22 cellular contexts compared by ENCODE assay signal in the genomic region with DNA sequence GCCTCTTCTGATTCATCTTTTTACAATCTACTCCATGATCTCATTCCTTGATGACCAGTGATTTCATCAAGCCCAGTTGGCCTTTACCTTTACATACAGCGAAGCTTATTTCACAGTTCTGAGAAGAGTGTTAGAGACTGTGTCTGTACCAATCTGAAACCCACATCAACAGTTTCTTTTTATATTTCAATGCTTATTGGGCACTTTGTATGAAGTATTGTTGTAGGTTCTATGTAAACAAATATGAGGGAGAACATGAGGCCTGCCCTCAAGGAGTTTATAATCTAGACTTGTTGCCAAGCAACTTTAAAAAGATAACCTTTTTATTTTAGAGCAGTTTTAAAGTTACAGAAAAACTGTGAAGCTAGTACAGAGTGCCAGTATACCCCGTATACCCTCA. TPM values are rescaled to one million over a fixed set of nuclear protein-coding genes. Genes with fewer than 3 reads are reported as not detected.
A peak's percentile ranks its signal among the peaks of the same experiment; 100 is the strongest.
DNase-seq lines count a peak whose midpoint lies in the region; ATAC-seq, FAIRE-seq and TF ChIP-seq lines count a peak whose summit lies in the region.
"Had no signal": no experiment of that assay in that cellular context is flagged by ENCODE, and none has a peak within 500 bp of the region (broad histone marks: within the 10 kb centered on the region; RNA-seq: fewer than 3 reads in every experiment).

No MANE protein-coding gene starts in this region.

- BruUV-seq in MCF 10A (replicated peaks; lab: Mats Ljungman, UMichigan) (TSS peak; percentile 67), mammary epithelial cell (replicated peaks; lab: Mats Ljungman, UMichigan) (no TSS peak), HepG2 (replicated peaks; lab: Mats Ljungman, UMichigan) (no TSS peak), K562 (replicated peaks; lab: Mats Ljungman, UMichigan) (no TSS peak)

- H3K9me3 ChIP-seq in mammary epithelial cell (replicated peaks; ENCODE audit: insufficient read depth, low read length) (no peaks in the 10 kb centered on the region), HepG2 (ENCODE audit: low read length) (no peaks in the 10 kb centered on the region), right lobe of liver (no peaks in the 10 kb centered on the region), K562 (replicated peaks; ENCODE audit: control insufficient read depth, insufficient read depth, low read depth, low read length) (no peaks in the 10 kb centered on the region; the same call in none of the 2 replicates)
- H3K9me3 ChIP-seq: A549; BLaER1 treated with 17β-estradiol and CSF1 and Interleukin-3, amounts not matched to agents 10 nM and 100 nM; Caco-2 had no signal

- no peaks in the 10 kb centered on the region for H3K9me3 Mint-ChIP-seq in MCF 10A (ENCODE audit: unreplicated experiment)

- H3K4me3 Mint-ChIP-seq in MCF 10A (ENCODE audit: unreplicated experiment) = no peak overlapping the region
- H3K4me3 Mint-ChIP-seq: B cell; CD4-positive, alpha-beta T cell; CD8-positive, alpha-beta T cell had no signal

- TF ChIP-seq POLR2A in HepG2 (IDR thresholded peaks at IDR 0.05; ENCODE audit: insufficient read depth in 1 of 2, low read depth in 2 of 2, low read length in 2 of 2) = no peak
- no peak for TF ChIP-seq POLR2A in right lobe of liver (IDR thresholded peaks at IDR 0.05)
- TF ChIP-seq POLR2A in K562 (conservative IDR thresholded peaks at IDR 0.05) = no peak

- CTCF ChIA-PET in MCF 10A (lab: Yijun Ruan, JAX) = no interaction called here
- CTCF ChIA-PET in mammary epithelial cell (lab: Charles Lee; ENCODE audit: low non-redundant PET) = no interaction called here
- CTCF ChIA-PET in HepG2 (lab: Yijun Ruan, JAX; ENCODE audit: low intra/inter-chr PET ratio, low total read pairs) = no interaction called here
- CTCF ChIA-PET in K562 (lab: Yijun Ruan, JAX; ENCODE audit: low intra/inter-chr PET ratio) = no interaction called here

- H3K4me1 ChIP-seq in mammary epithelial cell (ENCODE audit: insufficient read depth, low read length) = no peaks in the 10 kb centered on the region
- no peaks in the 10 kb centered on the region for H3K4me1 ChIP-seq in HepG2 (ENCODE audit: insufficient read depth, low read length)
- H3K4me1 ChIP-seq in right lobe of liver = no peaks in the 10 kb centered on the region
- H3K4me1 ChIP-seq in K562 (replicated peaks in 1 of 2; ENCODE audit: control insufficient read depth in 2 of 2, insufficient read depth in 2 of 2, low read length in 2 of 2) = peaks cover 0 to 4% of the 10 kb centered on the region in 2 experiments; a peak in 3 of 5 replicates
- H3K4me1 ChIP-seq: A549; BLaER1 treated with 17β-estradiol and CSF1 and Interleukin-3, amounts not matched to agents 10 nM and 100 nM; Caco-2 had no signal

- H3K36me3 ChIP-seq in mammary epithelial cell (ENCODE audit: insufficient read depth, low read length) = no peaks in the 10 kb centered on the region
- H3K36me3 ChIP-seq in HepG2 (replicated peaks in 1 of 2; ENCODE audit: control insufficient read depth in 1 of 2, insufficient read depth in 2 of 2, low read length in 2 of 2) = no peaks in the 10 kb centered on the region
- no peaks in the 10 kb centered on the region for H3K36me3 ChIP-seq in right lobe of liver
- no peaks in the 10 kb centered on the region for H3K36me3 ChIP-seq in K562 (ENCODE audit: control insufficient read depth, insufficient read depth, low read length)
- H3K36me3 ChIP-seq: BLaER1 treated with 17β-estradiol and CSF1 and Interleukin-3, amounts not matched to agents 10 nM and 100 nM had no signal

- dilution Hi-C loops in mammary epithelial cell (cut with HindIII; ENCODE audit: low sequenced_read_pairs) = no loop called here

- H3K27ac ChIP-seq in mammary epithelial cell (ENCODE audit: insufficient read depth, low read depth, low read length) (no peak overlapping the region), HepG2 (ENCODE audit: extremely low read length, insufficient read depth, low read length) (no peak overlapping the region), right lobe of liver (no peak overlapping the region), K562 (ENCODE audit: extremely low read depth, low read depth, low read length) (no peak overlapping the region)
- H3K27ac ChIP-seq: 22Rv1; A549; BLaER1 treated with 17β-estradiol and CSF1 and Interleukin-3, amounts not matched to agents 10 nM and 100 nM; C4-2B had no signal

- no peak overlapping the region for H2AFZ ChIP-seq in mammary epithelial cell (ENCODE audit: low read depth, low read length)
- H2AFZ ChIP-seq in HepG2 (ENCODE audit: low read length) = no peak overlapping the region
- no peak overlapping the region for H2AFZ ChIP-seq in K562 (ENCODE audit: low read depth, low read length)

- TF ChIP-seq EP300 in HepG2 (IDR thresholded peaks at IDR 0.05; ENCODE audit: low read depth in 2 of 2, low read length in 2 of 2) (no peak), HepG2 (CRISPR knock-in tag; IDR thresholded peaks at IDR 0.05; ENCODE audit: borderline replicate concordance) (no peak), K562 (IDR thresholded peaks at IDR 0.05; ENCODE audit: low read length) (no peak)

- H3K27me3 ChIP-seq in mammary epithelial cell (ENCODE audit: insufficient read depth, low read length) (no peaks in the 10 kb centered on the region), HepG2 (ENCODE audit: control insufficient read depth in 1 of 2, insufficient read depth in 2 of 2, low read length in 2 of 2) (no peaks in the 10 kb centered on the region), right lobe of liver (no peaks in the 10 kb centered on the region), K562 (ENCODE audit: control insufficient read depth in 2 of 2, insufficient read depth in 2 of 2, low read length in 2 of 2) (no peaks in the 10 kb centered on the region)
- H3K27me3 ChIP-seq: BLaER1 treated with 17β-estradiol and CSF1 and Interleukin-3, amounts not matched to agents 10 nM and 100 nM had no signal

- H3K9me1 ChIP-seq in K562 (ENCODE audit: control insufficient read depth, insufficient read depth, low read length) = no peaks in the 10 kb centered on the region

- H3K4me2 ChIP-seq in mammary epithelial cell (ENCODE audit: insufficient read depth, low read depth, low read length) (no peak overlapping the region), HepG2 (ENCODE audit: low read depth, low read length) (no peak overlapping the region), K562 (ENCODE audit: insufficient read depth, low read length) (no peak overlapping the region)
- H3K4me2 ChIP-seq: A549; BLaER1 treated with 17β-estradiol and CSF1 and Interleukin-3, amounts not matched to agents 10 nM and 100 nM had no signal

- in situ Hi-C loops in mammary epithelial cell (cut with MboI; ENCODE audit: low sequenced_read_pairs in 2 of 2) = no loop called here
- in situ Hi-C loops in HepG2 (cut with HindIII; ENCODE audit: extremely low pct_ligation_motif_present, low pct_unique_long_range_greater_than_20kb) = no loop called here
- in situ Hi-C loops in K562 (cut with MboI) = no loop called here

- no peaks in the 10 kb centered on the region for H3K27me3 Mint-ChIP-seq in MCF 10A (ENCODE audit: insufficient read depth, unreplicated experiment)

- WGBS in mammary epithelial cell (ENCODE audit: low coverage, missing lambda C conversion rate) = 74% methylated on average over 2 of the region's 2 CpGs
- WGBS in HepG2 (ENCODE audit: low lambda C conversion rate) = 85% methylated on average over 2 of the region's 2 CpGs
- 100% methylated on average over 2 of the region's 2 CpGs for WGBS in right lobe of liver (ENCODE audit: insufficient coverage, low coverage, low lambda C conversion rate, missing lambda C conversion rate)
- WGBS in K562 (ENCODE audit: insufficient coverage, low coverage, missing lambda C conversion rate) = 60% methylated on average over 2 of the region's 2 CpGs

- no peak for TF ChIP-seq CTCF in MCF 10A (IDR thresholded peaks at IDR 0.05; ENCODE audit: unreplicated experiment)
- TF ChIP-seq CTCF in mammary epithelial cell (conservative IDR thresholded peaks at IDR 0.05 in 1 of 2, IDR thresholded peaks at IDR 0.05 in 1 of 2; ENCODE audit: extremely low read depth in 1 of 2, insufficient read depth in 1 of 2, low read depth in 1 of 2, low read length in 2 of 2) = no peak
- TF ChIP-seq CTCF in HepG2 (CRISPR knock-in tag; IDR thresholded peaks at IDR 0.05) = no peak
- no peak for TF ChIP-seq CTCF in right lobe of liver (IDR thresholded peaks at IDR 0.05)
- no peak for TF ChIP-seq CTCF in K562 (IDR thresholded peaks at IDR 0.05 in 2 of 3, conservative IDR thresholded peaks at IDR 0.05 in 1 of 3; ENCODE audit: insufficient read depth in 2 of 3, low read depth in 1 of 3, low read length in 3 of 3)

- no peaks in the 10 kb centered on the region for H3K4me1 Mint-ChIP-seq in MCF 10A (ENCODE audit: insufficient read depth, unreplicated experiment)
- H3K4me1 Mint-ChIP-seq: B cell had no signal

- POLR2A ChIA-PET in MCF 10A (lab: Yijun Ruan, JAX) (no interaction called here), HepG2 (lab: Yijun Ruan, JAX) (no interaction called here), K562 (lab: Yijun Ruan, JAX) (interaction anchor here (1.6 kb wide), 1 partner anchor 14 kb away, joined by 3 read pairs; no protein-coding TSS in a partner anchor)

- no peak for DNase-seq in MCF 10A (ENCODE audit: unreplicated experiment)
- DNase-seq in mammary epithelial cell = no peak
- DNase-seq in HepG2 (ENCODE audit: low spot score) = no peak
- DNase-seq in right lobe of liver = no peak
- DNase-seq in K562 (ENCODE audit: extremely low read depth in 1 of 4, low spot score in 3 of 4) = no peak
- no peak for DNase-seq in T-helper 9 cell
- DNase-seq: AML-193; Caco-2; Calu3; CD4-positive, alpha-beta T cell; CD8-positive, alpha-beta T cell; DMS79 treated with DMSO at 0.1 percent for 48 hours; GF-D8 had no signal

- no peaks in the 10 kb centered on the region for H3K36me3 Mint-ChIP-seq in MCF 10A (ENCODE audit: insufficient read depth, unreplicated experiment)
- H3K36me3 Mint-ChIP-seq: CD8-positive, alpha-beta T cell had no signal

- no peak overlapping the region for H3K4me3 ChIP-seq in mammary epithelial cell (replicated peaks in 1 of 3; ENCODE audit: insufficient read depth in 1 of 3, low read depth in 2 of 3, low read length in 3 of 3)
- no peak overlapping the region for H3K4me3 ChIP-seq in HepG2 (replicated peaks in 1 of 3; ENCODE audit: insufficient read depth in 1 of 3, low read depth in 2 of 3, low read length in 3 of 3)
- H3K4me3 ChIP-seq in right lobe of liver = no peak overlapping the region
- H3K4me3 ChIP-seq in K562 = no peak overlapping the region
- H3K4me3 ChIP-seq: A549; BLaER1 treated with 17β-estradiol and CSF1 and Interleukin-3, amounts not matched to agents 10 nM and 100 nM had no signal

- H3K27ac Mint-ChIP-seq in MCF 10A (ENCODE audit: low read depth, unreplicated experiment) = no peak overlapping the region
- H3K27ac Mint-ChIP-seq: B cell; CD4-positive, alpha-beta T cell; CD8-positive, alpha-beta T cell had no signal

- H4K20me1 ChIP-seq in mammary epithelial cell (ENCODE audit: insufficient read depth, low read length) = no peaks in the 10 kb centered on the region
- H4K20me1 ChIP-seq in HepG2 (ENCODE audit: insufficient read depth, low read length) = no peaks in the 10 kb centered on the region
- H4K20me1 ChIP-seq in K562 (replicated peaks; ENCODE audit: control insufficient read depth, insufficient read depth, low read length) = no peaks in the 10 kb centered on the region
- H4K20me1 ChIP-seq: BLaER1 treated with 17β-estradiol and CSF1 and Interleukin-3, amounts not matched to agents 10 nM and 100 nM had no signal

- ATAC-seq in HepG2 (no peak), right lobe of liver (no peak), K562 (no peak)
- ATAC-seq: A549; CD8-positive, alpha-beta T cell had no signal

- intact Hi-C loops in MCF 10A (cut with micrococcal nuclease) (no loop called here), mammary epithelial cell (cut with micrococcal nuclease) (no loop called here), HepG2 (cut with micrococcal nuclease; ENCODE audit: unreplicated experiment) (no loop called here), right lobe of liver (cut with DNase I) (no loop called here), K562 (cut with micrococcal nuclease) (loop anchor here (1.0 kb wide), 1 partner anchor 16 kb away; no protein-coding TSS in a partner anchor)

- no peak for FAIRE-seq in HepG2 (lab: Jason Lieb, UNC)
- no peak for FAIRE-seq in K562 (lab: Jason Lieb, UNC)
- FAIRE-seq: A549, D721Med, G401.6, GM12891, GM19239 had no signal

- TF ChIP-seq RAD21 in HepG2 (CRISPR knock-in tag; IDR thresholded peaks at IDR 0.05) (no peak), K562 (CRISPR knock-in tag; conservative IDR thresholded peaks at IDR 0.05 in 1 of 2, IDR thresholded peaks at IDR 0.05 in 1 of 2) (no peak)

- no peak overlapping the region for H3K9ac ChIP-seq in mammary epithelial cell (ENCODE audit: insufficient read depth, low read length)
- no peak overlapping the region for H3K9ac ChIP-seq in HepG2 (ENCODE audit: insufficient read depth, low read depth, low read length)
- no peak overlapping the region for H3K9ac ChIP-seq in K562 (ENCODE audit: insufficient read depth in 1 of 2, low read depth in 2 of 2, low read length in 2 of 2)
- H3K9ac ChIP-seq: BLaER1 treated with 17β-estradiol and CSF1 and Interleukin-3, amounts not matched to agents 10 nM and 100 nM had no signal

- H3K79me2 ChIP-seq in mammary epithelial cell (ENCODE audit: insufficient read depth, low read length) = no peaks in the 10 kb centered on the region
- no peaks in the 10 kb centered on the region for H3K79me2 ChIP-seq in HepG2 (ENCODE audit: insufficient read depth, low read length)
- no peaks in the 10 kb centered on the region for H3K79me2 ChIP-seq in K562 (ENCODE audit: control insufficient read depth, insufficient read depth, low read length)

RNA-seq across cellular contexts. Expression of gene RWDD3, which starts 27.5 kb away (rescaled TPM):
- 10.3 and 14.7 TPM in 2 replicates for total RNA-seq in MCF 10A (2022)
- total RNA-seq in mammary epithelial cell = 10 to 100 TPM; 10.3 to 14.0 TPM
- polyA plus RNA-seq in mammary epithelial cell = 10.4 TPM
- 5.8 TPM for polyA minus RNA-seq in mammary epithelial cell
- 21.2 and 22.7 TPM in 2 replicates for total RNA-seq in HepG2 (2016; rRNA removed; fragmentation: Illumina TruSeq; extraction: Trizol)
- total RNA-seq in HepG2 (2016; cell fraction: cytosol; rRNA removed; fragmentation: Illumina TruSeq; extraction: Trizol; ENCODE audit: low read depth) = 4.8 and 7.5 TPM in 2 replicates
- 20.5 and 25.9 TPM in 2 replicates for total RNA-seq in HepG2 (2016; cell fraction: insoluble cytoplasmic fraction; rRNA removed; fragmentation: Illumina TruSeq; extraction: Trizol)
- total RNA-seq in HepG2 (2016; cell fraction: membrane; rRNA removed; fragmentation: Illumina TruSeq; extraction: Trizol) = 15.8 and 16.6 TPM in 2 replicates
- total RNA-seq in HepG2 (2016; cell fraction: nucleus; rRNA removed; fragmentation: Illumina TruSeq; extraction: Trizol) = 26.9 and 28.8 TPM in 2 replicates
- polyA plus RNA-seq in HepG2 (2011; rRNA removed) = 16.2 and 18.3 TPM in 2 replicates
- 8.0 and 10.2 TPM in 2 replicates for polyA plus RNA-seq in HepG2 (2011; cell fraction: cytosol; rRNA removed)
- 17.2 and 19.7 TPM in 2 replicates for polyA plus RNA-seq in HepG2 (2011; cell fraction: nucleus; rRNA removed)
- 15.3 and 20.4 TPM in 2 replicates for polyA plus RNA-seq in HepG2 (2012)
- polyA plus RNA-seq in HepG2 (2016; cell fraction: cytosol; fragmentation: Illumina TruSeq; extraction: Trizol; ENCODE audit: low read depth) = 7.6 and 10.7 TPM in 2 replicates
- polyA plus RNA-seq in HepG2 (2016; cell fraction: insoluble cytoplasmic fraction; fragmentation: Illumina TruSeq; extraction: Trizol; ENCODE audit: low read depth) = 23.8 and 27.0 TPM in 2 replicates
- 13.8 and 14.0 TPM in 2 replicates for polyA plus RNA-seq in HepG2 (2016; cell fraction: membrane; fragmentation: Illumina TruSeq; extraction: Trizol; ENCODE audit: low read depth)
- polyA plus RNA-seq in HepG2 (2016; cell fraction: nucleus; fragmentation: Illumina TruSeq; extraction: Trizol; ENCODE audit: insufficient read depth, low read depth) = 43.8 and 46.3 TPM in 2 replicates
- 2.3 and 4.1 TPM in 2 replicates for polyA minus RNA-seq in HepG2 (2011; rRNA and poly(A)+ RNA removed; ENCODE audit: low replicate concordance)
- polyA minus RNA-seq in HepG2 (2011; cell fraction: cytosol; rRNA and poly(A)+ RNA removed) = 3.7 and 4.5 TPM in 2 replicates
- 17.4 and 24.0 TPM in 2 replicates for polyA minus RNA-seq in HepG2 (2011; cell fraction: nucleus; rRNA and poly(A)+ RNA removed)
- total RNA-seq in right lobe of liver = 10 to 100 TPM in 2 of 6 experiments, 1 to 10 TPM in 4; 3.3 to 13.2 (median 8.0) TPM
- 15.6 and 29.6 TPM in 2 replicates for total RNA-seq in K562 (2011; cell fraction: chromatin; rRNA removed; ENCODE audit: low replicate concordance)
- 9.2 and 13.3 TPM in 2 replicates for total RNA-seq in K562 (2011; cell fraction: nucleolus; rRNA removed)
- 22.8 and 34.2 TPM in 2 replicates for total RNA-seq in K562 (2011; cell fraction: nucleoplasm; rRNA removed)
- 21.6 and 26.1 TPM in 2 replicates for total RNA-seq in K562 (2014; rRNA removed)
- 34.9 and 38.5 TPM in 2 replicates for total RNA-seq in K562 (2014; rRNA removed; fragmentation: Illumina TruSeq; extraction: Trizol)
- total RNA-seq in K562 (2015; rRNA removed; fragmentation: Illumina TruSeq; extraction: Trizol) = 33.5 and 34.5 TPM in 2 replicates
- total RNA-seq in K562 (2021) = 23.7 and 26.7 TPM in 2 replicates
- polyA plus RNA-seq in K562 (2011; rRNA removed) = 40.4 and 49.7 TPM in 2 replicates
- 16.5 and 29.2 TPM in 2 replicates for polyA plus RNA-seq in K562 (2011; cell fraction: cytosol; rRNA removed)
- polyA plus RNA-seq in K562 (2011; cell fraction: nucleus; rRNA removed) = 51.5 and 52.0 TPM in 2 replicates
- polyA plus RNA-seq in K562 (2012) = 25.2 and 33.2 TPM in 2 replicates
- 32.9 and 33.8 TPM in 2 replicates for polyA plus RNA-seq in K562 (2014; fragmentation: Illumina TruSeq; extraction: Trizol)
- polyA plus RNA-seq in K562 (2014; fragmentation: Nextera tagmentation; extraction: Ambion mirVana) = 10 to 100 TPM; 52.7 to 65.0 TPM
- polyA plus RNA-seq in K562 (2014; rRNA removed) = 41.2 and 57.4 TPM in 2 replicates
- polyA minus RNA-seq in K562 (2011; rRNA and poly(A)+ RNA removed) = 16.2 and 16.4 TPM in 2 replicates
- 8.4 and 8.6 TPM in 2 replicates for polyA minus RNA-seq in K562 (2011; cell fraction: cytosol; rRNA and poly(A)+ RNA removed)
- 14.5 and 20.5 TPM in 2 replicates for polyA minus RNA-seq in K562 (2011; cell fraction: nucleus; rRNA and poly(A)+ RNA removed)
